2 cellular contexts compared by ENCODE assay signal in genomic region chr13:51330741-51331140, GRCh38.
TF ChIP-seq lines count a peak whose summit lies in the region.

No MANE protein-coding gene starts in this region.

TF ChIP-seq in H1, 55 proteins besides CTCF, POLR2A, EP300 and RAD21:
- no peak for TF ChIP-seq TBP (IDR thresholded peaks at IDR 0.05; ENCODE audit: low read depth, low read length)
- TF ChIP-seq JUN (IDR thresholded peaks at IDR 0.05; ENCODE audit: low read depth, low read length) = no peak
- no peak for TF ChIP-seq MAX (IDR thresholded peaks at IDR 0.05)
- no peak for TF ChIP-seq KDM4A (IDR thresholded peaks at IDR 0.05; ENCODE audit: low read depth, low read length, severe bottlenecking)
- TF ChIP-seq SP1 (IDR thresholded peaks at IDR 0.05; ENCODE audit: low read depth, low read length) = no peak
- TF ChIP-seq SRF (IDR thresholded peaks at IDR 0.05; ENCODE audit: low read depth, low read length) = no peak
- no peak for TF ChIP-seq SP2 (IDR thresholded peaks at IDR 0.05; ENCODE audit: low read length)
- TF ChIP-seq NANOG (IDR thresholded peaks at IDR 0.05; ENCODE audit: insufficient read depth, low read depth, low read length, poor library complexity, severe bottlenecking) = no peak
- TF ChIP-seq JUND (IDR thresholded peaks at IDR 0.05; ENCODE audit: low read length) = no peak
- no peak for TF ChIP-seq TEAD4 (IDR thresholded peaks at IDR 0.05; ENCODE audit: low read depth, low read length)
- no peak for TF ChIP-seq CHD7 (IDR thresholded peaks at IDR 0.05; ENCODE audit: insufficient replicate concordance, low read length)

TF ChIP-seq in HepG2, 621 proteins besides CTCF, POLR2A, EP300 and RAD21:
- TF ChIP-seq AKAP8 (CRISPR knock-in tag; IDR thresholded peaks at IDR 0.05) (no peak), ZNF513 (CRISPR knock-in tag; conservative IDR thresholded peaks at IDR 0.05) (no peak), FOSL1 (CRISPR knock-in tag; IDR thresholded peaks at IDR 0.05; ENCODE audit: borderline replicate concordance) (no peak), REST (IDR thresholded peaks at IDR 0.05; ENCODE audit: borderline replicate concordance in 1 of 2, low read depth in 1 of 2, low read length in 2 of 2) (no peak), ATAD3A (CRISPR knock-in tag; IDR thresholded peaks at IDR 0.05) (no peak), PHF8 (CRISPR knock-in tag; IDR thresholded peaks at IDR 0.05) (no peak), ARID4A (CRISPR knock-in tag; IDR thresholded peaks at IDR 0.05; ENCODE audit: borderline replicate concordance) (no peak), RFXANK (CRISPR knock-in tag; IDR thresholded peaks at IDR 0.05) (no peak), ZNF335 (CRISPR knock-in tag; IDR thresholded peaks at IDR 0.05) (no peak), ZNF331 (CRISPR knock-in tag; IDR thresholded peaks at IDR 0.05) (no peak), ZBTB3 (CRISPR knock-in tag; IDR thresholded peaks at IDR 0.05; ENCODE audit: borderline replicate concordance, low read depth) (no peak), MEIS1 (CRISPR knock-in tag; IDR thresholded peaks at IDR 0.05; ENCODE audit: borderline replicate concordance) (no peak), MED1 (CRISPR knock-in tag; IDR thresholded peaks at IDR 0.05) (no peak)
